ENCODE assay signal across 19 cellular contexts in the genomic region with DNA sequence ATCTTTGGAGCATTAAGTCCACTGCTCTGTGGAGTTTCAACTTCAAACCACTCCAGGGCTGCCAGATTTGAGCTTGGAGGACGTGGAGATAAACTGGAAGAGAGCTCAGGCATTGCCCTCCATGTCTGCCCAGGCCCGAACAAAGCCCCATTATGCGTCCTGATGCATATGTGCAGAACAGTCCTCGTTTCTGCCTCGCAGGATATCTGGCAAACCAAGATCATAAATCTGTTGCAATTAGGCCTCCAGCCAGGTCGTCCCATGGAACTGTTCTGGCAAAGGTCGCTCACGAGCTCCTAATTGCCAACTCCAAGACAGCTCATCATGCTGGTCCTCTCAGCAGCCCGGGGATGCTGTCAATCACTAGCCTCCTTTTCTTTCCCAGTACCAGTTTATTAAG.
DNase-seq lines count a peak whose midpoint lies in the region; ATAC-seq, FAIRE-seq and TF ChIP-seq lines count a peak whose summit lies in the region.
"Had no signal": no experiment of that assay in that cellular context is flagged by ENCODE, and none has a peak within 500 bp of the region (broad histone marks: within the 10 kb centered on the region; RNA-seq: fewer than 3 reads in every experiment).

No MANE protein-coding gene starts in this region.

- BruUV-seq in HepG2 (replicated peaks; lab: Mats Ljungman, UMichigan): no TSS peak
- BruUV-seq in mammary epithelial cell (replicated peaks; lab: Mats Ljungman, UMichigan): no TSS peak

- H2AFZ ChIP-seq in HepG2 (ENCODE audit: low read length) (no peak overlapping the region), mammary epithelial cell (ENCODE audit: low read depth, low read length) (peak overlapping the region; percentile 78)

- ATAC-seq in HepG2 (no peak; the same call in 2 of the 3 replicates), right lobe of liver (no peak), HG03469 (IDR thresholded peaks at IDR 0.05; ENCODE audit: unreplicated experiment) (no peak), HG02588 (IDR thresholded peaks at IDR 0.05; ENCODE audit: unreplicated experiment) (no peak), GM18519 (IDR thresholded peaks at IDR 0.05; ENCODE audit: low FRiP score, unreplicated experiment) (no peak)
- ATAC-seq: activated CD4-positive, alpha-beta T cell treated with anti-CD3 and anti-CD28 coated beads for 36 hours; activated T-cell treated with anti-CD3 and anti-CD28 coated beads, Interleukin-2, amount 50 U/mL, for 4 hours had no signal

- TF ChIP-seq POLR2A in HepG2 (IDR thresholded peaks at IDR 0.05; ENCODE audit: insufficient read depth in 1 of 2, low read depth in 2 of 2, low read length in 2 of 2) (no peak), right lobe of liver (IDR thresholded peaks at IDR 0.05) (no peak)

- peaks cover 26% of the 10 kb centered on the region for H3K4me1 ChIP-seq in HepG2 (ENCODE audit: insufficient read depth, low read length)
- H3K4me1 ChIP-seq in right lobe of liver: no peaks in the 10 kb centered on the region
- H3K4me1 ChIP-seq in mammary epithelial cell (ENCODE audit: insufficient read depth, low read length): peaks cover 42% of the 10 kb centered on the region
- H3K4me1 ChIP-seq in mesodermal cell (ENCODE audit: control insufficient read depth, insufficient read depth, low read length, poor library complexity, severe bottlenecking): no peaks in the 10 kb centered on the region
- H3K4me1 ChIP-seq: BLaER1 had no signal

- 9% methylated on average over 5 of the region's 9 CpGs for WGBS in HepG2 (ENCODE audit: low lambda C conversion rate)
- 61% methylated on average over 2 of the region's 9 CpGs for WGBS in right lobe of liver (ENCODE audit: insufficient coverage, low coverage, low lambda C conversion rate, missing lambda C conversion rate)
- 31% methylated on average over 9 of the region's 9 CpGs for WGBS in mammary epithelial cell (ENCODE audit: low coverage, missing lambda C conversion rate)
- WGBS in mesodermal cell (ENCODE audit: insufficient coverage in 2 of 2), 2 experiments: 88 to 89% methylated on average over 9 of the region's 9 CpGs

- in situ Hi-C loops in HepG2 (cut with HindIII; ENCODE audit: extremely low pct_ligation_motif_present, low pct_unique_long_range_greater_than_20kb) (no loop called here), mammary epithelial cell (cut with MboI; ENCODE audit: low sequenced_read_pairs in 2 of 2) (loop anchor here in 1 of 2 donors (25.0 kb wide), 1 partner anchor 326 kb away; no protein-coding TSS in a partner anchor)

- dilution Hi-C loops in mammary epithelial cell (cut with HindIII; ENCODE audit: low sequenced_read_pairs): no loop called here

- H3K27ac ChIP-seq in HepG2 (ENCODE audit: extremely low read length, insufficient read depth, low read length) (no peak overlapping the region), right lobe of liver (no peak overlapping the region), mammary epithelial cell (ENCODE audit: insufficient read depth, low read depth, low read length) (no peak overlapping the region), mesodermal cell (ENCODE audit: low read depth, low read length, severe bottlenecking) (peak overlapping the region; percentile 25)
- H3K27ac ChIP-seq: BLaER1, stomach had no signal

- no peaks in the 10 kb centered on the region for H4K20me1 ChIP-seq in HepG2 (ENCODE audit: insufficient read depth, low read length)
- H4K20me1 ChIP-seq in mammary epithelial cell (ENCODE audit: insufficient read depth, low read length): no peaks in the 10 kb centered on the region
- H4K20me1 ChIP-seq: BLaER1 had no signal

- TF ChIP-seq CTCF in HepG2 (CRISPR knock-in tag; IDR thresholded peaks at IDR 0.05) (no peak), right lobe of liver (IDR thresholded peaks at IDR 0.05) (no peak), mammary epithelial cell (conservative IDR thresholded peaks at IDR 0.05 in 1 of 2, IDR thresholded peaks at IDR 0.05 in 1 of 2; ENCODE audit: extremely low read depth in 1 of 2, insufficient read depth in 1 of 2, low read depth in 1 of 2, low read length in 2 of 2) (no peak), GM10248 (IDR thresholded peaks at IDR 0.05; ENCODE audit: control extremely low read depth, extremely low read depth, low read depth, missing control alignments) (no peak)

- no peaks in the 10 kb centered on the region for H3K36me3 ChIP-seq in HepG2 (replicated peaks in 1 of 2; ENCODE audit: control insufficient read depth in 1 of 2, insufficient read depth in 2 of 2, low read length in 2 of 2)
- no peaks in the 10 kb centered on the region for H3K36me3 ChIP-seq in right lobe of liver
- H3K36me3 ChIP-seq in mammary epithelial cell (ENCODE audit: insufficient read depth, low read length): no peaks in the 10 kb centered on the region
- H3K36me3 ChIP-seq in mesodermal cell (ENCODE audit: control insufficient read depth, insufficient read depth, low read length): no peaks in the 10 kb centered on the region
- H3K36me3 ChIP-seq: BLaER1, stomach had no signal

- intact Hi-C loops in HepG2 (cut with micrococcal nuclease; ENCODE audit: unreplicated experiment): no loop called here
- intact Hi-C loops in right lobe of liver (cut with DNase I): no loop called here
- intact Hi-C loops in mammary epithelial cell (cut with micrococcal nuclease): loop anchor here (10.0 kb wide), 1 partner anchor 542 kb away; no protein-coding TSS in a partner anchor

- no peaks in the 10 kb centered on the region for H3K9me3 ChIP-seq in HepG2 (ENCODE audit: low read length)
- no peaks in the 10 kb centered on the region for H3K9me3 ChIP-seq in right lobe of liver
- no peaks in the 10 kb centered on the region for H3K9me3 ChIP-seq in mammary epithelial cell (replicated peaks; ENCODE audit: insufficient read depth, low read length)
- no peaks in the 10 kb centered on the region for H3K9me3 ChIP-seq in mesodermal cell (ENCODE audit: control insufficient read depth, low read length)
- H3K9me3 ChIP-seq: BLaER1, stomach had no signal

- CTCF ChIA-PET in HepG2 (lab: Yijun Ruan, JAX; ENCODE audit: low intra/inter-chr PET ratio, low total read pairs) (no interaction called here), mammary epithelial cell (lab: Charles Lee; ENCODE audit: low non-redundant PET) (interaction anchor here (0.5 kb wide), 1 partner anchor 553 kb away, joined by 3 read pairs; a partner anchor contains a TSS), GM10248 (lab: Yijun Ruan, JAX) (interaction anchor here (1.4 kb wide), 1 partner anchor 181 kb away, joined by 3 read pairs; no protein-coding TSS in a partner anchor)

- H3K4me2 ChIP-seq in HepG2 (ENCODE audit: low read depth, low read length): peak overlapping the region; percentile 14; the same call in 1 of the 2 replicates
- H3K4me2 ChIP-seq in mammary epithelial cell (ENCODE audit: insufficient read depth, low read depth, low read length): no peak overlapping the region
- H3K4me2 ChIP-seq: BLaER1 had no signal

- H3K27me3 ChIP-seq in HepG2 (ENCODE audit: control insufficient read depth in 1 of 2, insufficient read depth in 2 of 2, low read length in 2 of 2): peaks cover 0 to 9% of the 10 kb centered on the region in 2 experiments; a peak in 1 of 5 replicates
- no peaks in the 10 kb centered on the region for H3K27me3 ChIP-seq in right lobe of liver
- H3K27me3 ChIP-seq in mammary epithelial cell (ENCODE audit: insufficient read depth, low read length): no peaks in the 10 kb centered on the region
- H3K27me3 ChIP-seq: BLaER1, stomach had no signal

- TF ChIP-seq EP300 in HepG2 (IDR thresholded peaks at IDR 0.05; ENCODE audit: low read depth in 2 of 2, low read length in 2 of 2) (no peak), HepG2 (CRISPR knock-in tag; IDR thresholded peaks at IDR 0.05; ENCODE audit: borderline replicate concordance) (no peak)

- POLR2A ChIA-PET in HepG2 (lab: Yijun Ruan, JAX) (no interaction called here), GM10248 (lab: Yijun Ruan, JAX) (no interaction called here)

- FAIRE-seq in HepG2 (lab: Jason Lieb, UNC): no peak

- no peaks in the 10 kb centered on the region for H3K79me2 ChIP-seq in HepG2 (ENCODE audit: insufficient read depth, low read length)
- H3K79me2 ChIP-seq in mammary epithelial cell (ENCODE audit: insufficient read depth, low read length): no peaks in the 10 kb centered on the region

- H3K9ac ChIP-seq in HepG2 (ENCODE audit: insufficient read depth, low read depth, low read length) (no peak overlapping the region), mammary epithelial cell (ENCODE audit: insufficient read depth, low read length) (no peak overlapping the region)
- H3K9ac ChIP-seq: BLaER1 had no signal

- TF ChIP-seq RAD21 in HepG2 (CRISPR knock-in tag; IDR thresholded peaks at IDR 0.05): no peak

- H3K4me3 ChIP-seq in HepG2 (replicated peaks in 1 of 3; ENCODE audit: insufficient read depth in 1 of 3, low read depth in 2 of 3, low read length in 3 of 3) (no peak overlapping the region), right lobe of liver (no peak overlapping the region), mammary epithelial cell (replicated peaks in 1 of 3; ENCODE audit: insufficient read depth in 1 of 3, low read depth in 2 of 3, low read length in 3 of 3) (no peak overlapping the region), mesodermal cell (ENCODE audit: extremely low read depth, insufficient read depth, low read length, poor library complexity, severe bottlenecking) (no peak overlapping the region)
- H3K4me3 ChIP-seq: BLaER1, stomach had no signal

- DNase-seq in HepG2 (ENCODE audit: low spot score) (no peak), right lobe of liver (no peak), mammary epithelial cell (no peak), GM10248 (ENCODE audit: extremely low spot score) (no peak)
- DNase-seq: activated CD4-positive, alpha-beta T cell treated with anti-CD3 and anti-CD28 coated beads for 36 hours; activated naive CD4-positive, alpha-beta T cell treated with anti-CD3 and anti-CD28 coated beads, Interleukin-2, amount 50 U/mL, for 16 hours; activated T-cell treated with anti-CD3 and anti-CD28 coated beads, Interleukin-2, amount 50 U/mL, for 4 hours; Calu3; H9; immature natural killer cell; KBM-7; SIG-M5; stimulated activated CD4-positive, alpha-beta T cell treated with anti-CD3 and anti-CD28 coated beads, Interleukin-12 subunit alpha, Interleukin-12 subunit beta, amount 100 ng/mL, for 4 hours; stomach had no signal
